9 cellular contexts compared by ENCODE assay signal in the genomic region with DNA sequence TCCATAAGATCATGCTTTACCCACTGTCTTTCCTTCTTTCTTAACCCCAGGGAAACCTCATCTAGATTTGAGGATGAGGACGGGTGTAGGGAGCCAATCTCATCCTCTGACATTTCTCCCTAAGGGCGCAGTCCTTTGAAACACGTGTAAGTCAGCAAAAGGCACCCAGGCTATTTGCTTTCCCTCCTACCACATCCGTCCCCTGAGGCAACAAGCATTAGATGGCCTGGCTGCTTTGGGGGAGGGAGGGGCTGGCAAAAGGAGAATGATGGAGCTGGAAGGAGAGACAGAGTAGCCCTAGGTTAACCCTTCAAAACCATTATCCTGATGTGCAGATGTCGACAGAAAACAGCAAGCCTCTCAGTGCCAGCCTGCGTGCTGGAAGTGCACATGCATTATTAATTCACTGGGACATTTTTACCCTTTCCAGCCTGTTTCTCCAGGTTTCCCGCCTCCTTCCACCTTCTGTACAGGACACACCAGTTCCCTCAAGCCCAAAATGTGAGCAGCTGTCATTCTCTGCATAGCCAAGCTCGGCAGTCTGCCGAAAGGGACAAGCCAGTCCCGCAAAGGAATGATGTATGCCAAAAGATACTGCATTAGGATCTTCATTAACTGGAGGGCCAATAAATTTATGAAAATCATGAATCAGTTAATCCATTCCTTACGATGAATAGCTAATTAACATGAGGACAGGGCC.
DNase-seq lines count a peak whose midpoint lies in the region; ATAC-seq, FAIRE-seq and TF ChIP-seq lines count a peak whose summit lies in the region.
"Had no signal": no experiment of that assay in that cellular context is flagged by ENCODE, and none has a peak within 500 bp of the region (broad histone marks: within the 10 kb centered on the region; RNA-seq: fewer than 3 reads in every experiment).

No MANE protein-coding gene starts in this region.

- no peaks in the 10 kb centered on the region; the same call in 1 of the 2 replicates for H3K79me1 ChIP-seq in H1 (ENCODE audit: low read depth, low read length)

- no peak for DNase-seq in activated naive CD4-positive, alpha-beta T cell treated with anti-CD3 and anti-CD28 coated beads, Interleukin-2, amount 50 U/mL, for 72 hours (ENCODE audit: low spot score in 2 of 2)
- DNase-seq in activated naive CD4-positive, alpha-beta T cell treated with anti-CD3 and anti-CD28 coated beads, Interleukin-2, amount 50 U/mL, for 16 hours, result no peak
- peak; percentile 92 for DNase-seq in NCI-H69 (lab: John Stamatoyannopoulos, UW)
- peak in 1 of 2 experiments; percentile 38 for DNase-seq in H1 (ENCODE audit: low read depth in 1 of 2, low spot score in 2 of 2)
- DNase-seq in Right ventricle myocardium inferior (ENCODE audit: missing footprints), result no peak
- DNase-seq in ACHN, result no peak
- no peak for DNase-seq in tibial artery

- no peak overlapping the region for H3K56ac ChIP-seq in H1 (replicated peaks; ENCODE audit: insufficient read length, low read depth, low read length)

- TF ChIP-seq EP300 in H1 (IDR thresholded peaks at IDR 0.05; ENCODE audit: borderline replicate concordance in 1 of 2, low read depth in 2 of 2, low read length in 2 of 2), result no peak
- TF ChIP-seq EP300 in gastroesophageal sphincter (IDR thresholded peaks at IDR 0.05), result no peak

- H4K20me1 ChIP-seq in H1 (replicated peaks in 1 of 2; ENCODE audit: control insufficient read depth in 1 of 2, insufficient read depth in 2 of 2, low read length in 2 of 2), result no peaks in the 10 kb centered on the region

- H3K79me2 ChIP-seq in H1 (ENCODE audit: control insufficient read depth in 1 of 2, insufficient read depth in 2 of 2, low read length in 2 of 2), result no peaks in the 10 kb centered on the region

- no peaks in the 10 kb centered on the region for H3K36me3 Mint-ChIP-seq in activated naive CD4-positive, alpha-beta T cell treated with anti-CD3 and anti-CD28 coated beads, Interleukin-2, amount 50 U/mL, for 72 hours

- H3K23ac ChIP-seq in H1 (ENCODE audit: insufficient read length), result no peak overlapping the region

- H3K9ac ChIP-seq in H1 (replicated peaks in 1 of 4; ENCODE audit: extremely low read depth in 1 of 4, low read depth in 3 of 4, low read length in 3 of 4), result no peak overlapping the region

- TF ChIP-seq RAD21 in H1 (IDR thresholded peaks at IDR 0.05 in 1 of 2, conservative IDR thresholded peaks at IDR 0.05 in 1 of 2; ENCODE audit: low read depth in 2 of 2, low read length in 2 of 2), result no peak

- no peak overlapping the region for H4K8ac ChIP-seq in H1 (ENCODE audit: extremely low read depth, insufficient read depth, low read length)

- intact Hi-C loops in Right ventricle myocardium inferior (cut with DNase I), result no loop called here
- intact Hi-C loops in tibial artery (cut with DNase I; ENCODE audit: low total_unique reads), result no loop called here

- TF ChIP-seq CTCF in H1 (IDR thresholded peaks at IDR 0.05; ENCODE audit: control extremely low read depth in 1 of 3, insufficient read depth in 1 of 3, low read depth in 1 of 3, low read length in 3 of 3) (no peak), gastroesophageal sphincter (IDR thresholded peaks at IDR 0.05) (no peak), tibial artery (IDR thresholded peaks at IDR 0.05) (no peak)

- H4K91ac ChIP-seq in H1 (replicated peaks; ENCODE audit: insufficient read length, low read length), result no peak overlapping the region

- H3K23me2 ChIP-seq in H1 (ENCODE audit: low read depth, low read length), result no peaks in the 10 kb centered on the region

- no peak for ATAC-seq in activated naive CD4-positive, alpha-beta T cell treated with anti-CD3 and anti-CD28 coated beads, Interleukin-2, amount 50 U/mL, for 72 hours
- ATAC-seq in Right ventricle myocardium inferior, result no peak
- no peak for ATAC-seq in gastroesophageal sphincter

- peak overlapping the region; percentile 30; the same call in 1 of the 2 replicates for H2BK12ac ChIP-seq in H1 (ENCODE audit: low read depth, low read length)

- in situ Hi-C loops in ACHN (cut with HindIII; ENCODE audit: low pct_ligation_motif_present, low pct_unique_long_range_greater_than_20kb, low sequenced_read_pairs), result no loop called here

- H3K36me3 ChIP-seq in H1 (ENCODE audit: control insufficient read depth in 2 of 4, insufficient read depth in 4 of 4, low read length in 3 of 4), result no peaks in the 10 kb centered on the region
- H3K36me3 ChIP-seq in gastroesophageal sphincter, result no peaks in the 10 kb centered on the region
- H3K36me3 ChIP-seq in tibial artery, result no peaks in the 10 kb centered on the region
- H3K36me3 ChIP-seq: ascending aorta had no signal

- no peak overlapping the region for H2BK15ac ChIP-seq in H1 (ENCODE audit: low read length)

- no peak for TF ChIP-seq POLR2A in H1 (IDR thresholded peaks at IDR 0.05; ENCODE audit: control extremely low read depth in 1 of 2, low read depth in 2 of 2, low read length in 2 of 2)
- no peak for TF ChIP-seq POLR2A in gastroesophageal sphincter (IDR thresholded peaks at IDR 0.05)

- no peak overlapping the region for H3K14ac ChIP-seq in H1 (ENCODE audit: insufficient read length)

- H2BK120ac ChIP-seq in H1 (replicated peaks; ENCODE audit: low read depth, low read length), result no peak overlapping the region

- H2AK5ac ChIP-seq in H1 (ENCODE audit: low read depth, low read length), result no peak overlapping the region

- H3K18ac ChIP-seq in H1 (ENCODE audit: extremely low read depth, low read length), result peak overlapping the region; percentile 27; the same call in 1 of the 2 replicates

- no peak overlapping the region for H3K4me3 ChIP-seq in H1 (ENCODE audit: extremely low read depth in 1 of 4, insufficient read depth in 2 of 4, low read depth in 3 of 4, low read length in 4 of 4)
- no peak overlapping the region for H3K4me3 ChIP-seq in gastroesophageal sphincter
- H3K4me3 ChIP-seq in tibial artery, result no peak overlapping the region
- H3K4me3 ChIP-seq: ascending aorta had no signal

- H3K4me1 ChIP-seq in H1 (replicated peaks in 1 of 4; ENCODE audit: control insufficient read depth in 3 of 4, insufficient read depth in 4 of 4, low read length in 3 of 4), result peaks cover 2 to 9% (median 5%) of the 10 kb centered on the region in 4 experiments; a peak in 5 of 7 replicates
- H3K4me1 ChIP-seq in gastroesophageal sphincter, result no peaks in the 10 kb centered on the region
- H3K4me1 ChIP-seq in tibial artery, result no peaks in the 10 kb centered on the region
- H3K4me1 ChIP-seq: ascending aorta had no signal

- H3K9me3 Mint-ChIP-seq in activated naive CD4-positive, alpha-beta T cell treated with anti-CD3 and anti-CD28 coated beads, Interleukin-2, amount 50 U/mL, for 72 hours, result peaks cover 0 to 3% of the 10 kb centered on the region in 2 donors

- CTCF ChIA-PET in H1 (lab: Charles Lee; ENCODE audit: partially characterized antibody), result interaction anchor here (0.5 to 1.6 kb wide), 2 partner anchors 11 to 53 kb away, joined by 3 to 4 read pairs; no protein-coding TSS in a partner anchor

- H3K4me2 ChIP-seq in H1 (ENCODE audit: insufficient read depth in 1 of 2, low read depth in 2 of 2, low read length in 2 of 2), result 0 out of 4 replicates have a peak overlapping the region, but pooled peaks of 1 of the 2 experiments have one; percentile 14

- no peak overlapping the region for H2BK20ac ChIP-seq in H1 (ENCODE audit: low read length)

- no peak overlapping the region for H3K4ac ChIP-seq in H1 (replicated peaks; ENCODE audit: insufficient read length, low read depth, low read length)

- H4K5ac ChIP-seq in H1 (ENCODE audit: insufficient read length, low read depth, low read length), result no peak overlapping the region

- peak overlapping the region; percentile 57 to 94 for H3K27ac Mint-ChIP-seq in activated naive CD4-positive, alpha-beta T cell treated with anti-CD3 and anti-CD28 coated beads, Interleukin-2, amount 50 U/mL, for 72 hours

- POLR2A ChIA-PET in H1 (lab: Charles Lee; ENCODE audit: partially characterized antibody), result interaction anchor here (0.6 kb wide), 1 partner anchor 8 kb away, joined by 3 read pairs; no protein-coding TSS in a partner anchor

- 77% methylated on average over 11 of the region's 11 CpGs; no CpG with 5 or more reads in 1 of the 2 experiments for WGBS in H1 (ENCODE audit: extremely low coverage in 1 of 2, insufficient coverage in 1 of 2, insufficient read length in 1 of 2, insufficient replicate concordance in 2 of 2, low coverage in 1 of 2, low lambda C conversion rate in 2 of 2, missing lambda C conversion rate in 1 of 2), 2 experiments
- WGBS in gastroesophageal sphincter (ENCODE audit: low coverage in 1 of 2), 2 donors, result 86 to 91% methylated on average over 4 to 7 of the region's 11 CpGs

- no peaks in the 10 kb centered on the region; a peak in 1 of 7 replicates for H3K27me3 ChIP-seq in H1 (replicated peaks in 1 of 4; ENCODE audit: control insufficient read depth in 3 of 4, extremely low read depth in 1 of 4, insufficient read depth in 3 of 4, low read length in 3 of 4)
- H3K27me3 ChIP-seq in gastroesophageal sphincter, result no peaks in the 10 kb centered on the region
- H3K27me3 ChIP-seq in tibial artery, result peaks cover 0 to 16% of the 10 kb centered on the region in 2 donors
- H3K27me3 ChIP-seq: ascending aorta had no signal

- H2BK5ac ChIP-seq in H1 (ENCODE audit: low read depth, low read length), result peak overlapping the region; percentile 13; the same call in 1 of the 2 replicates

- no peak overlapping the region for H2AFZ ChIP-seq in H1 (ENCODE audit: low read length)

- no peak overlapping the region for H3K27ac ChIP-seq in H1 (ENCODE audit: low read depth, low read length)
- no peak overlapping the region for H3K27ac ChIP-seq in gastroesophageal sphincter
- H3K27ac ChIP-seq in tibial artery, result no peak overlapping the region
- H3K27ac ChIP-seq: ascending aorta had no signal

- no peaks in the 10 kb centered on the region for H3K9me3 ChIP-seq in H1 (ENCODE audit: insufficient read depth in 2 of 2, low read depth in 1 of 2, low read length in 1 of 2)
- H3K9me3 ChIP-seq in gastroesophageal sphincter, result no peaks in the 10 kb centered on the region
- no peaks in the 10 kb centered on the region for H3K9me3 ChIP-seq in tibial artery
- H3K9me3 ChIP-seq: ascending aorta had no signal

- FAIRE-seq in H1 (lab: Jason Lieb, UNC), result no peak

TF ChIP-seq in H1, 55 proteins besides CTCF, POLR2A, EP300 and RAD21 (continues in another document):
- TF ChIP-seq SIN3A (conservative IDR thresholded peaks at IDR 0.05 in 1 of 2, IDR thresholded peaks at IDR 0.05 in 1 of 2; ENCODE audit: low read depth in 1 of 2, low read length in 2 of 2) (no peak), GTF2F1 (IDR thresholded peaks at IDR 0.05; ENCODE audit: borderline replicate concordance, low read depth, low read length) (no peak), CTBP2 (IDR thresholded peaks at IDR 0.05; ENCODE audit: borderline replicate concordance, insufficient read depth, insufficient read length, low read length) (no peak), YY1 (IDR thresholded peaks at IDR 0.05; ENCODE audit: low read depth, low read length) (no peak), SP4 (IDR thresholded peaks at IDR 0.05; ENCODE audit: low read length) (no peak), RFX5 (IDR thresholded peaks at IDR 0.05; ENCODE audit: borderline replicate concordance, low read depth, low read length) (no peak)
- TF ChIP-seq, protein P1, sequence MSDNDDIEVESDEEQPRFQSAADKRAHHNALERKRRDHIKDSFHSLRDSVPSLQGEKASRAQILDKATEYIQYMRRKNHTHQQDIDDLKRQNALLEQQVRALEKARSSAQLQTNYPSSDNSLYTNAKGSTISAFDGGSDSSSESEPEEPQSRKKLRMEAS (IDR thresholded peaks at IDR 0.05), result no peak
